In the genomic region with DNA sequence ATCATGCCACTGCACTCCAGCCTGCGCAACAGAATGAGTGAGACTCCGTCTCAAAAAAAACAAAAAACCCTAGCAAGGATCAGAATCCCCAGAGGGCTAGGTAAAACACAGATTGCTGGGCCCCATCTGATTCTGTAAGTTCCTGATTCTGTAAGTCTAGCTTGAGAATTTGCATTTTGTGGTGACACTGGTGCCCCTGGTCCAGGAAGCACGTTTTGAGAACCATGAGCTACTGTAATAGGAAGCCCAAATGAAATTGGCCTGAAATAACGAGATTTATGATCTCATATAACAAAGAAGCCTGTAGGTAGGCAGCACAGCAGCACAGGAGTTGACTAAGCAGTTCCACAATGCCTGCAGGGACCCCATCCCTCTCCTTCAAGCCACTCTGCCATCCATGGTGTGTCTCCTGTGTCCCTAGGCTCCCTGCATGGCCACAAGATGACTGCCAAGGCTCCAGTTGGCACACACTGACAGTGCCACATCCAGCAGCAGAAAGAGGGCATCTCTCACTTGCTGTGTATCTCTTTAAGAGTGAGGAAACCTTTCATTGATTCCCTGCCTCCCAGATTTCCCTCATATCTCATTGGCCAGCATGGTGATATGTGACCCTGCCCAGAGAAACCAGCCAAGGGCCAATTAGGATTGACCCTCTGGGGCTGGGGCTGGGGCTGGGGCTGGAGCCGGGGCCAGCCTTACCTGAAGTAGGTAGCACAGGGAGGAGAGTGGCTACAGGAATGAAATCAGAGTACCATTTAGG, we compare ENCODE assay signal across 8 cellular contexts.
A peak's percentile ranks its signal among the peaks of the same experiment; 100 is the strongest.
DNase-seq lines count a peak whose midpoint lies in the region; ATAC-seq and TF ChIP-seq lines count a peak whose summit lies in the region.

No MANE protein-coding gene starts in this region.

- peak overlapping the region; percentile 97 for H3K27ac Mint-ChIP-seq in memory B cell

- H3K36me3 Mint-ChIP-seq in memory B cell, result peaks cover 7% of the 10 kb centered on the region

- ATAC-seq in GM18517 (IDR thresholded peaks at IDR 0.05; ENCODE audit: unreplicated experiment), result peak; percentile 64
- ATAC-seq in memory B cell (ENCODE audit: low read depth), result peak; percentile 94

- peak overlapping the region; percentile 77 for H3K4me3 Mint-ChIP-seq in memory B cell

- DNase-seq in HEK293T (ENCODE audit: extremely low spot score) (no peak), NAMALWA (ENCODE audit: low spot score) (peak; percentile 89), memory B cell (ENCODE audit: low spot score in 2 of 2) (peak; percentile 51 to 66), NCI-H1930 (lab: John Stamatoyannopoulos, UW) (no peak), HPDE6-E6E7 (ENCODE audit: extremely low spot score) (no peak), HuH-7.5 (ENCODE audit: low spot score) (no peak)
- DNase-seq in stimulated activated CD4-positive, alpha-beta T cell treated with anti-CD3 and anti-CD28 coated beads, Interleukin-12 subunit alpha, Interleukin-12 subunit beta, amount 100 ng/mL, for 4 hours, result no peak

- H3K4me1 Mint-ChIP-seq in memory B cell, result peaks cover 55% of the 10 kb centered on the region

- no peaks in the 10 kb centered on the region for H3K9me3 Mint-ChIP-seq in memory B cell

- CTCF ChIA-PET in HEK293T (lab: Yijun Ruan, JAX), result no interaction called here

- no peaks in the 10 kb centered on the region for H3K27me3 Mint-ChIP-seq in memory B cell

- POLR2A ChIA-PET in HEK293T (lab: Yijun Ruan, JAX), result no interaction called here

TF ChIP-seq in HEK293T, 16 proteins besides CTCF, POLR2A, EP300 and RAD21:
- TF ChIP-seq LEF1 (IDR thresholded peaks at IDR 0.05; ENCODE audit: borderline replicate concordance) (no peak), PKNOX1 (IDR thresholded peaks at IDR 0.05) (0 out of 2 replicates have a peak, but pooled peaks have one; percentile 13), ELF4 (IDR thresholded peaks at IDR 0.05) (no peak), FOXK2 (IDR thresholded peaks at IDR 0.05) (no peak), FOXM1 (IDR thresholded peaks at IDR 0.05; ENCODE audit: borderline replicate concordance) (no peak), BHLHE40 (IDR thresholded peaks at IDR 0.05; ENCODE audit: borderline replicate concordance) (no peak), SP1 (IDR thresholded peaks at IDR 0.05) (no peak), NFRKB (IDR thresholded peaks at IDR 0.05) (no peak), HDGF (IDR thresholded peaks at IDR 0.05; ENCODE audit: borderline replicate concordance) (no peak)
TF ChIP-seq in HEK293T: peak in this region for 1.

Comparison
In these comparisons a context has a peak if more than half of its experiments do, and no peak if none do; other contexts are left out.
1. DNase-seq: peak in NAMALWA (single experiment) and memory B cell (2 of 2); none in HEK293T (single experiment), stimulated activated CD4-positive, alpha-beta T cell treated with anti-CD3 and anti-CD28 coated beads, Interleukin-12 subunit alpha, Interleukin-12 subunit beta, amount 100 ng/mL, for 4 hours (single experiment), NCI-H1930 (0 of 2), HPDE6-E6E7 (single experiment) and HuH-7.5 (single experiment).